ENCODE assay signal across 8 cellular contexts in genomic region chr12:106358410-106359241, GRCh38.
DNase-seq lines count a peak whose midpoint lies in the region; ATAC-seq and FAIRE-seq lines count a peak whose summit lies in the region.

No MANE protein-coding gene starts in this region.

- peak overlapping the region; percentile 95 for H3K4me3 Mint-ChIP-seq in activated T-cell treated with anti-CD3 and anti-CD28 coated beads, Interleukin-2, amount 50 U/mL, for 24 hours

- no peaks in the 10 kb centered on the region for H3K27me3 ChIP-seq in effector memory CD4-positive, alpha-beta T cell (replicated peaks; ENCODE audit: control insufficient read depth, insufficient read depth, low read length, poor library complexity, severe bottlenecking)
- H3K27me3 ChIP-seq in mucosa of stomach (ENCODE audit: control insufficient read depth, insufficient read depth, low read length) = no peaks in the 10 kb centered on the region

- peak overlapping the region; percentile 75 for H3K9ac ChIP-seq in mucosa of stomach (ENCODE audit: low read length)

- H3K9me3 Mint-ChIP-seq in activated T-cell treated with anti-CD3 and anti-CD28 coated beads, Interleukin-2, amount 50 U/mL, for 24 hours = no peaks in the 10 kb centered on the region

- ATAC-seq in HG03064 (IDR thresholded peaks at IDR 0.05; ENCODE audit: low read depth, unreplicated experiment) = peak; percentile 11
- no peak for ATAC-seq in GM19351 (IDR thresholded peaks at IDR 0.05; ENCODE audit: unreplicated experiment)

- FAIRE-seq in RCC 7860 (lab: Jason Lieb, UNC) = no peak

- peak overlapping the region; percentile 98 for H3K27ac Mint-ChIP-seq in activated T-cell treated with anti-CD3 and anti-CD28 coated beads, Interleukin-2, amount 50 U/mL, for 24 hours

- no peaks in the 10 kb centered on the region for H3K27me3 Mint-ChIP-seq in activated T-cell treated with anti-CD3 and anti-CD28 coated beads, Interleukin-2, amount 50 U/mL, for 24 hours

- H3K4me1 ChIP-seq in effector memory CD4-positive, alpha-beta T cell (ENCODE audit: control insufficient read depth, insufficient read depth, low read length, poor library complexity, severe bottlenecking) = peaks cover 7% of the 10 kb centered on the region
- H3K4me1 ChIP-seq in mucosa of stomach (ENCODE audit: control insufficient read depth, insufficient read depth, low read length) = peaks cover 22% of the 10 kb centered on the region

- H3K4me1 Mint-ChIP-seq in activated T-cell treated with anti-CD3 and anti-CD28 coated beads, Interleukin-2, amount 50 U/mL, for 24 hours (ENCODE audit: low read depth) = peaks cover 16% of the 10 kb centered on the region

- no peaks in the 10 kb centered on the region for H3K36me3 ChIP-seq in effector memory CD4-positive, alpha-beta T cell (ENCODE audit: control insufficient read depth, insufficient read depth, low read length)
- no peaks in the 10 kb centered on the region for H3K36me3 ChIP-seq in mucosa of stomach (ENCODE audit: control insufficient read depth, insufficient read depth, low read length)

- peak overlapping the region; percentile 84 for H3K4me3 ChIP-seq in effector memory CD4-positive, alpha-beta T cell (ENCODE audit: insufficient read depth, low read depth, low read length, poor library complexity, severe bottlenecking)
- peak overlapping the region; percentile 98 for H3K4me3 ChIP-seq in mucosa of stomach (ENCODE audit: low read length)

- DNase-seq in activated T-cell treated with anti-CD3 and anti-CD28 coated beads, Interleukin-2, amount 50 U/mL, for 24 hours = no peak
- DNase-seq in activated T-cell treated with anti-CD3 and anti-CD28 coated beads for 4 hours (no peak), RCC 7860 (ENCODE audit: low spot score) (peak; percentile 26), NCI-H345 (lab: John Stamatoyannopoulos, UW) (no peak)
- no peak for DNase-seq in effector memory CD4-positive, alpha-beta T cell

- H3K36me3 Mint-ChIP-seq in activated T-cell treated with anti-CD3 and anti-CD28 coated beads, Interleukin-2, amount 50 U/mL, for 24 hours (ENCODE audit: low read depth) = peaks cover 13% of the 10 kb centered on the region

- no peaks in the 10 kb centered on the region for H3K9me3 ChIP-seq in effector memory CD4-positive, alpha-beta T cell (ENCODE audit: control insufficient read depth, low read length)
- H3K9me3 ChIP-seq in mucosa of stomach (ENCODE audit: control insufficient read depth, low read length) = no peaks in the 10 kb centered on the region

- peak overlapping the region; percentile 79 for H3K27ac ChIP-seq in effector memory CD4-positive, alpha-beta T cell (ENCODE audit: insufficient read depth, low read length, poor library complexity, severe bottlenecking)
